10 cellular contexts compared by ENCODE assay signal in genomic region chr14:61320170-61320569, GRCh38. TPM values are rescaled to one million over a fixed set of nuclear protein-coding genes. Genes with fewer than 3 reads are reported as not detected.
DNase-seq lines count a peak whose midpoint lies in the region; ATAC-seq and TF ChIP-seq lines count a peak whose summit lies in the region.
"Not testable (repeated sequence)": the region's sequence is repeated elsewhere in the genome, so short reads cannot be mapped to it uniquely, and the experiment has no call there.
"Had no signal": no experiment of that assay in that cellular context is flagged by ENCODE, and none has a peak within 500 bp of the region (broad histone marks: within the 10 kb centered on the region; RNA-seq: fewer than 3 reads in every experiment).

No MANE protein-coding gene starts in this region.

- TF ChIP-seq CTCF in GM23338 (conservative IDR thresholded peaks at IDR 0.05; ENCODE audit: low read depth in 2 of 2); Loucy (conservative IDR thresholded peaks at IDR 0.05; ENCODE audit: low read length); esophagus squamous epithelium (IDR thresholded peaks at IDR 0.05); lower lobe of right lung (IDR thresholded peaks at IDR 0.05): not testable (repeated sequence)

- not testable (repeated sequence) for H4K20me1 ChIP-seq in BLaER1 treated with 17β-estradiol and CSF1 and Interleukin-3, amounts not matched to agents 10 nM and 100 nM; GM23338 (replicated peaks; ENCODE audit: insufficient read depth)
- H4K20me1 ChIP-seq in Loucy (ENCODE audit: insufficient read depth, low read length, poor library complexity, severe bottlenecking) = peaks cover 20% of the 10 kb centered on the region

- H3K4me1 Mint-ChIP-seq in GM23338 = not testable (repeated sequence)
- peaks cover 12% of the 10 kb centered on the region for H3K4me1 Mint-ChIP-seq in activated CD4-positive, alpha-beta T cell treated with anti-CD3 and anti-CD28 coated beads, Interleukin-2, amount 10 ng/mL, durations not matched to agents 24 days and 14 days

- not testable (repeated sequence) for TF ChIP-seq POLR2A in esophagus squamous epithelium (IDR thresholded peaks at IDR 0.05)

- WGBS in esophagus squamous epithelium, 2 donors = 81 to 82% methylated on average over 14 to 16 of the region's 16 CpGs

- not testable (repeated sequence) for H3F3A ChIP-seq in GM23338 (replicated peaks; ENCODE audit: low read depth); Loucy (ENCODE audit: low read depth)

- not testable (repeated sequence) for H3K9ac ChIP-seq in BLaER1 treated with 17β-estradiol and CSF1 and Interleukin-3, amounts not matched to agents 10 nM and 100 nM; Loucy (ENCODE audit: low read depth, low read length, poor library complexity, severe bottlenecking)

- intact Hi-C loops in activated CD4-positive, alpha-beta T cell treated with anti-CD3 and anti-CD28 coated beads, Interleukin-2, amount 10 ng/mL, durations not matched to agents 24 days and 14 days (cut with micrococcal nuclease) = loop anchor here (5.0 to 10.0 kb wide), 3 partner anchors 37 to 135 kb away; partner anchors contain the start of gene TMEM30B
- intact Hi-C loops in esophagus squamous epithelium (cut with DNase I); lower lobe of right lung (cut with DNase I): not testable (repeated sequence)

- H3K9me2 ChIP-seq in GM23338 (ENCODE audit: insufficient read depth); Loucy (replicated peaks; ENCODE audit: low read depth, low read length): not testable (repeated sequence)

- H3K27me3 ChIP-seq in BLaER1 treated with 17β-estradiol and CSF1 and Interleukin-3, amounts not matched to agents 10 nM and 100 nM = peaks cover 0 to 29% (median 12%) of the 10 kb centered on the region in 11 experiments; a peak in 14 of 22 replicates
- peaks cover 48% of the 10 kb centered on the region for H3K27me3 ChIP-seq in GM23338 (ENCODE audit: insufficient read depth)
- not testable (repeated sequence) for H3K27me3 ChIP-seq in Loucy (ENCODE audit: insufficient read depth, low read length, poor library complexity, severe bottlenecking); lower lobe of right lung (ENCODE audit: low read depth)
- H3K27me3 ChIP-seq in esophagus squamous epithelium = peaks cover 0 to 21% (median 0%) of the 10 kb centered on the region in 4 donors

- H3K9me3 Mint-ChIP-seq in GM23338; activated CD4-positive, alpha-beta T cell treated with anti-CD3 and anti-CD28 coated beads, Interleukin-2, amount 10 ng/mL, durations not matched to agents 24 days and 14 days: not testable (repeated sequence)

- H3K79me2 ChIP-seq in GM23338 (replicated peaks; ENCODE audit: insufficient read depth) = not testable (repeated sequence)
- peaks cover 48% of the 10 kb centered on the region for H3K79me2 ChIP-seq in Loucy (ENCODE audit: insufficient read depth, low read length)

- ATAC-seq in GM23338, lower lobe of right lung: not testable (repeated sequence)

- H3K27ac ChIP-seq in BLaER1 treated with 17β-estradiol and CSF1 and Interleukin-3, amounts not matched to agents 10 nM and 100 nM; GM23338 (ENCODE audit: low read depth): not testable (repeated sequence)
- H3K27ac ChIP-seq in esophagus squamous epithelium (peak overlapping the region in 3 of 4 donors; percentile 42 to 96 (median 90)), lower lobe of right lung (peak overlapping the region; percentile 89)

- peak overlapping the region in 6 of 11 experiments; percentile 87 to 98 (median 94); a peak in 10 of 22 replicates for H3K4me2 ChIP-seq in BLaER1 treated with 17β-estradiol and CSF1 and Interleukin-3, amounts not matched to agents 10 nM and 100 nM
- not testable (repeated sequence) for H3K4me2 ChIP-seq in GM23338
- H3K4me2 ChIP-seq in Loucy (ENCODE audit: low read depth, low read length, poor library complexity, severe bottlenecking) = peak overlapping the region; percentile 3

- not testable (repeated sequence) for H3K27ac Mint-ChIP-seq in GM23338; activated CD4-positive, alpha-beta T cell treated with anti-CD3 and anti-CD28 coated beads, Interleukin-2, amount 10 ng/mL, durations not matched to agents 24 days and 14 days

- not testable (repeated sequence) for H3K4me3 ChIP-seq in BLaER1 treated with 17β-estradiol and CSF1 and Interleukin-3, amounts not matched to agents 10 nM and 100 nM; GM23338; Loucy (ENCODE audit: low read length, poor library complexity, severe bottlenecking); esophagus squamous epithelium; lower lobe of right lung

- not testable (repeated sequence) for H3K36me3 ChIP-seq in BLaER1 treated with 17β-estradiol and CSF1 and Interleukin-3, amounts not matched to agents 10 nM and 100 nM; GM23338 (ENCODE audit: insufficient read depth); Loucy (ENCODE audit: insufficient read depth, low read length); esophagus squamous epithelium; lower lobe of right lung

- H3K4me1 ChIP-seq in BLaER1 treated with 17β-estradiol and CSF1 and Interleukin-3, amounts not matched to agents 10 nM and 100 nM = peaks cover 0 to 34% (median 23%) of the 10 kb centered on the region in 10 experiments; a peak in 17 of 20 replicates
- H3K4me1 ChIP-seq in GM23338 (ENCODE audit: insufficient read depth); lower lobe of right lung: not testable (repeated sequence)
- H3K4me1 ChIP-seq in Loucy (ENCODE audit: insufficient read depth, low read length, poor library complexity, severe bottlenecking) = peaks cover 36% of the 10 kb centered on the region
- H3K4me1 ChIP-seq in esophagus squamous epithelium = peaks cover 0 to 49% (median 0%) of the 10 kb centered on the region in 3 donors

- H3K36me3 Mint-ChIP-seq in GM23338 (ENCODE audit: low read depth) = not testable (repeated sequence)
- H3K36me3 Mint-ChIP-seq in activated CD4-positive, alpha-beta T cell treated with anti-CD3 and anti-CD28 coated beads, Interleukin-2, amount 10 ng/mL, durations not matched to agents 24 days and 14 days (ENCODE audit: low read depth) = peaks cover 18% of the 10 kb centered on the region

- H3K9me3 ChIP-seq in BLaER1 treated with 17β-estradiol and CSF1 and Interleukin-3, amounts not matched to agents 10 nM and 100 nM (replicated peaks in 1 of 11); Loucy (ENCODE audit: insufficient read depth, low read depth, low read length); esophagus squamous epithelium; lower lobe of right lung: not testable (repeated sequence)

- DNase-seq in GM23338 (ENCODE audit: low spot score); esophagus squamous epithelium (lab: John Stamatoyannopoulos, UW); lower lobe of right lung: not testable (repeated sequence)
- peak; percentile 56 for DNase-seq in activated CD4-positive, alpha-beta T cell treated with anti-CD3 and anti-CD28 coated beads, Interleukin-2, amount 10 ng/mL, durations not matched to agents 24 days and 14 days

- peaks cover 21% of the 10 kb centered on the region for H3K27me3 Mint-ChIP-seq in GM23338 (ENCODE audit: insufficient read depth, low read depth, poor library complexity)
- H3K27me3 Mint-ChIP-seq in activated CD4-positive, alpha-beta T cell treated with anti-CD3 and anti-CD28 coated beads, Interleukin-2, amount 10 ng/mL, durations not matched to agents 24 days and 14 days = not testable (repeated sequence)

- H3K4me3 Mint-ChIP-seq in GM23338; activated CD4-positive, alpha-beta T cell treated with anti-CD3 and anti-CD28 coated beads, Interleukin-2, amount 10 ng/mL, durations not matched to agents 24 days and 14 days: not testable (repeated sequence)

- peak overlapping the region; percentile 100; the same call in 1 of the 2 replicates for H2AFZ ChIP-seq in GM23338
- H2AFZ ChIP-seq in Loucy (ENCODE audit: low read length) = not testable (repeated sequence)

RNA-seq across cellular contexts. Expression of gene PRKCH, which starts 1.2 kb away (rescaled TPM):
- total RNA-seq in GM23338 (2014; rRNA removed; shearing (Covaris generic)) = 10.0 and 10.1 TPM in 2 replicates
- polyA plus RNA-seq in GM23338 (2016; fragmentation: Nextera tagmentation; extraction: Ambion mirVana) = 5.3 and 5.4 TPM in 2 replicates
- 108 and 118 TPM in 2 replicates for total RNA-seq in activated CD4-positive, alpha-beta T cell treated with anti-CD3 and anti-CD28 coated beads, Interleukin-2, amount 10 ng/mL, durations not matched to agents 24 days and 14 days
- total RNA-seq in esophagus squamous epithelium (10 to 100 TPM; 34.5 to 51.3 (median 45.0) TPM), lower lobe of right lung (60.9 TPM)

RNA-seq across cellular contexts. Expression of gene TMEM30B, which starts 39.0 kb away (rescaled TPM):
- total RNA-seq in GM23338 (2014; rRNA removed; shearing (Covaris generic)) = 12.8 and 22.9 TPM in 2 replicates
- polyA plus RNA-seq in GM23338 (2016; fragmentation: Nextera tagmentation; extraction: Ambion mirVana) = 7.2 and 7.4 TPM in 2 replicates
- 0.44 and 0.47 TPM in 2 replicates for total RNA-seq in activated CD4-positive, alpha-beta T cell treated with anti-CD3 and anti-CD28 coated beads, Interleukin-2, amount 10 ng/mL, durations not matched to agents 24 days and 14 days
- total RNA-seq in esophagus squamous epithelium (10 to 100 TPM; 18.5 to 35.9 (median 26.3) TPM), lower lobe of right lung (20.3 TPM)
- total RNA-seq: A172, H4, HFFc6 had no signal
- polyA plus RNA-seq: GM12878 had no signal
